ENCODE assay signal across 8 cellular contexts in the genomic region with DNA sequence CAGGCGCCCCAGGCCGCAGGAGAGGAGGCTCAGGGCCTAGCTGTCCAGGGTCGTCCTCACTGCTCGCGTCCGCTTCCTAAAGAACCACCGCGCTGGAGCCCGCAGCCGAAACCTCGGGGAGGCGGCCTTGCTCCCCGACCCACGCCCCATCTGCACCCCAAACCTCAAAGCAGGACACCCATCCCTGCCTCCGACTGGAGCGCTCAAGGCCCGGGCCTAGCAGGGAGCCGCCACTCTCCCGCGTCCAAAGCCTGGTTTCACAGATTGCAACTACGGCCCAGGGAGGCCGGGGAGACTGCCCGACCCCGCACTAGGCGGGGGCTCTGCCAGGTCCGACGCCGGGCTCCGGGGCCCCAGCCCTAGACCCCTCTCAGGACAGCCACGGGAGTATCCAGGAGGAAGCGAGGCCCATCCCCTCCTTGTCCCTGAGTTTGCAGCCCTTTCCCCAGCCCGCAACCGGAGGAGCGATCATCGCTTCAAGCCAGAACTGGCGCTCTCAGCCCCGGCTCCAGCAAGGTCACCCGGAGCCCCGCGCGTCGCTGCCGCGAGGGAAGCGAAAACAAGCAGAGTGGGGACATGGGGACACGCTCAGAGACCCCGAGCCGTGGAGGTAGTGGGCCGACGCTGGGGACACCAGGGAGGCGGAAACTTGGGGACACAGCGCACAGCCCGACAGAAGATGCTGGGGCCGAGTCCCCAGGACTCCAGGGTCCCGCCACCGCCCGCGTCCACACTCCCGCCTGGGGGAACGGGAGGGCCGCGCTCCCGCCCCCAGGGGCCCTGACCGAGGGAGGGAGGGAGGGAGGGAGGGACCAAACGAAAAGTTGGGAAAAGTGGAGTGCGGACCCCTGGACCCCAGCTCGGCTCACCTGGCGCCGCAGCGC. TPM values are rescaled to one million over a fixed set of nuclear protein-coding genes. Genes with fewer than 3 reads are reported as not detected.
DNase-seq lines count a peak whose midpoint lies in the region; ATAC-seq and TF ChIP-seq lines count a peak whose summit lies in the region.
"Had no signal": no experiment of that assay in that cellular context is flagged by ENCODE, and none has a peak within 500 bp of the region (broad histone marks: within the 10 kb centered on the region; RNA-seq: fewer than 3 reads in every experiment).

No MANE protein-coding gene starts in this region.

- no peaks in the 10 kb centered on the region for H3K27me3 ChIP-seq in HAP-1 (ENCODE audit: low read depth)
- H3K27me3 ChIP-seq: SJSA1 had no signal

- peaks cover 5% of the 10 kb centered on the region for H3K36me3 Mint-ChIP-seq in activated CD4-positive, alpha-beta memory T cell treated with anti-CD3 and anti-CD28 coated beads, Interleukin-2, amount 10 ng/mL, durations not matched to agents 7 days and 5 days (ENCODE audit: low read depth)
- H3K36me3 Mint-ChIP-seq in osteocyte (ENCODE audit: unreplicated experiment), result no peaks in the 10 kb centered on the region

- H3K27me3 Mint-ChIP-seq in activated CD4-positive, alpha-beta memory T cell treated with anti-CD3 and anti-CD28 coated beads, Interleukin-2, amount 10 ng/mL, durations not matched to agents 7 days and 5 days, result peaks cover 36% of the 10 kb centered on the region
- H3K27me3 Mint-ChIP-seq in osteocyte (ENCODE audit: unreplicated experiment), result no peaks in the 10 kb centered on the region

- no peak for TF ChIP-seq CTCF in osteocyte (IDR thresholded peaks at IDR 0.05)

- ATAC-seq in HG03521 (IDR thresholded peaks at IDR 0.05; ENCODE audit: unreplicated experiment), result no peak

- CTCF ChIA-PET in activated CD4-positive, alpha-beta memory T cell treated with anti-CD3 and anti-CD28 coated beads, Interleukin-2, amount 10 ng/mL, durations not matched to agents 7 days and 5 days (lab: Charles Lee), result interaction anchor here (0.6 to 1.5 kb wide), 3 partner anchors 59 to 340 kb away, joined by 3 to 10 read pairs (median 4); a partner anchor contains a TSS

- no peaks in the 10 kb centered on the region for H3K9me3 Mint-ChIP-seq in activated CD4-positive, alpha-beta memory T cell treated with anti-CD3 and anti-CD28 coated beads, Interleukin-2, amount 10 ng/mL, durations not matched to agents 7 days and 5 days
- no peaks in the 10 kb centered on the region for H3K9me3 Mint-ChIP-seq in osteocyte (ENCODE audit: unreplicated experiment)

- peak overlapping the region; percentile 43 for H3K4me3 Mint-ChIP-seq in activated CD4-positive, alpha-beta memory T cell treated with anti-CD3 and anti-CD28 coated beads, Interleukin-2, amount 10 ng/mL, durations not matched to agents 7 days and 5 days
- peak overlapping the region; percentile 81 for H3K4me3 Mint-ChIP-seq in osteocyte (ENCODE audit: unreplicated experiment)

- POLR2A ChIA-PET in activated CD4-positive, alpha-beta memory T cell treated with anti-CD3 and anti-CD28 coated beads, Interleukin-2, amount 10 ng/mL, durations not matched to agents 7 days and 5 days (lab: Charles Lee), result interaction anchor here (0.9 to 2.4 kb wide), 4 partner anchors 10 to 79 kb away, joined by 3 to 12 read pairs (median 8); a partner anchor contains a TSS

- H3K27ac Mint-ChIP-seq in activated CD4-positive, alpha-beta memory T cell treated with anti-CD3 and anti-CD28 coated beads, Interleukin-2, amount 10 ng/mL, durations not matched to agents 7 days and 5 days, result no peak overlapping the region
- peak overlapping the region; percentile 84 for H3K27ac Mint-ChIP-seq in osteocyte (ENCODE audit: unreplicated experiment)

- H3K4me3 ChIP-seq in HAP-1, result peak overlapping the region; percentile 52

- H3K4me1 Mint-ChIP-seq in activated CD4-positive, alpha-beta memory T cell treated with anti-CD3 and anti-CD28 coated beads, Interleukin-2, amount 10 ng/mL, durations not matched to agents 7 days and 5 days, result peaks cover 14% of the 10 kb centered on the region
- peaks cover 17% of the 10 kb centered on the region for H3K4me1 Mint-ChIP-seq in osteocyte (ENCODE audit: unreplicated experiment)

- H3K36me3 ChIP-seq in HAP-1 (replicated peaks), result peaks cover 2% of the 10 kb centered on the region

- peaks cover 2% of the 10 kb centered on the region; the same call in 1 of the 2 replicates for H3K4me1 ChIP-seq in HAP-1

- DNase-seq in HAP-1 (ENCODE audit: low spot score in 2 of 2), result peak in 1 of 2 experiments; percentile 48
- DNase-seq in activated CD4-positive, alpha-beta memory T cell treated with anti-CD3 and anti-CD28 coated beads, Interleukin-2, amount 10 ng/mL, durations not matched to agents 7 days and 5 days, result no peak
- DNase-seq in fibroblast of peridontal ligament (ENCODE audit: extremely low read depth), result peak; percentile 49
- DNase-seq in osteocyte (ENCODE audit: extremely low spot score, unreplicated experiment), result no peak
- no peak for DNase-seq in OCI-M2 (lab: John Stamatoyannopoulos, UW; ENCODE audit: unreplicated experiment)
- DNase-seq in NCI-H146 (lab: John Stamatoyannopoulos, UW), result no peak

- in situ Hi-C loops in HAP-1 (cut with MboI; ENCODE audit: low sequenced_read_pairs), result no loop called here

- no peaks in the 10 kb centered on the region for H3K9me3 ChIP-seq in HAP-1
- H3K9me3 ChIP-seq: SJSA1 had no signal

RNA-seq across cellular contexts. Expression of a gene that starts 0.5 kb away (rescaled TPM):
- total RNA-seq in activated CD4-positive, alpha-beta memory T cell treated with anti-CD3 and anti-CD28 coated beads, Interleukin-2, amount 10 ng/mL, durations not matched to agents 7 days and 5 days, result not detected
- total RNA-seq in osteocyte, result 19.7 and 22.5 TPM in 2 replicates

RNA-seq across cellular contexts. Expression of a gene that starts 58.5 kb away (rescaled TPM):
- 100 to 1,000 TPM; 121 to 123 TPM for total RNA-seq in activated CD4-positive, alpha-beta memory T cell treated with anti-CD3 and anti-CD28 coated beads, Interleukin-2, amount 10 ng/mL, durations not matched to agents 7 days and 5 days
- 70.5 and 74.6 TPM in 2 replicates for total RNA-seq in osteocyte

Comparison
In these comparisons a context has a peak if more than half of its experiments do, and no peak if none do; other contexts are left out.
1. RNA of a gene that starts 0.5 kb away (total RNA-seq): 19.7 to 22.5 TPM in osteocyte; not detected in activated CD4-positive, alpha-beta memory T cell treated with anti-CD3 and anti-CD28 coated beads, Interleukin-2, amount 10 ng/mL, durations not matched to agents 7 days and 5 days; every median in the first group is over 10 times any median in the second.